In the genomic region with DNA sequence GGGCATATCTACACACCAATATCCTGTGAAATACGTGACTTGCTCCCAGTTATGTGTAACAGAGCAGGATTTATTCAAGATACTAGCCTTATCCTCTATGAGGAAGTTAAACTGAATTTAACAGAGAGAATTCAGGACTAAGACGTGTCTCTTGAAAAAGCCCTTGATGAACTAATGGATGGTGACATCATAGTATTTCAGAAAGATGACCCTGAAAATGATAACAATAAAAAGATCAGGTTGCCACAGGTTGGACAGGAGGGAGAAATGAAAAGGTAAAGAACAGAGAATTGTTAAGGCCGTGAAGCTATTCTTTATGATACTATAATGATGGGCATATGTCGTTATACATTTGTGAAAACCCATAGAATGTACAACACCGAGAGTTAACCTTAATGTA, we compare ENCODE assay signal across 7 cellular contexts.
"Had no signal": no experiment of that assay in that cellular context is flagged by ENCODE, and none has a peak within 500 bp of the region (broad histone marks: within the 10 kb centered on the region; RNA-seq: fewer than 3 reads in every experiment).

No MANE protein-coding gene starts in this region.

- H3K36me3 ChIP-seq: HAP-1 had no signal

- H3K4me1 Mint-ChIP-seq: GM23338, IgD-negative memory B cell had no signal

- H3K36me3 Mint-ChIP-seq: IgD-negative memory B cell had no signal

- H3K27me3 Mint-ChIP-seq: IgD-negative memory B cell had no signal

- DNase-seq: H7, KBM-7 had no signal

- H3K27ac Mint-ChIP-seq: GM23338, IgD-negative memory B cell had no signal

- ATAC-seq: GM23338, HCT116 had no signal

- H3K4me3 Mint-ChIP-seq: GM23338, IgD-negative memory B cell had no signal

- FAIRE-seq: HTR-8/SVneo had no signal

- H3K4me3 ChIP-seq: GM23338, HAP-1 had no signal

- H3K4me1 ChIP-seq: HAP-1 had no signal

- H3K9me3 ChIP-seq: HAP-1 had no signal
